In the genomic region with DNA sequence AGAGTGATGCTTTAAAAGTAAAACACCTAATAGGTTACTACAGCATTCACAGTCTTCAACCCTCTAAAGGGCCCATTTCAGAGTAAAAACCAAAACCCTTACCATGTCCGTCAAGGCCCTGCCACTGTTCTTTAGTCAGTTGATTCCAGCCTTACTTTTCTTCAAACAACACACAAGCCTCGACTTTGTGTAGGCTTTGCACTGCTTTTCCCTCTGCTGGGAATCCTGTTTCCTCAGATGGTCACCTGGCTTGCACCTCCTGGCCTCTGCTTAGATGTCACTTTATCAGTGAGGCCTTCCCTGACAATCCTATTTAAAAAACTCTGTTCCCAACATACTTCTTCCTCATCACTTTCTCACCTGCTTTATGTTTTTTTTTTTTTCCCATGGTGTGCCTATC, we compare ENCODE assay signal across 19 cellular contexts.
DNase-seq lines count a peak whose midpoint lies in the region; ATAC-seq and TF ChIP-seq lines count a peak whose summit lies in the region.
"Had no signal": no experiment of that assay in that cellular context is flagged by ENCODE, and none has a peak within 500 bp of the region (broad histone marks: within the 10 kb centered on the region; RNA-seq: fewer than 3 reads in every experiment).

No MANE protein-coding gene starts in this region.

- H3K79me2 ChIP-seq in hepatocyte, result no peaks in the 10 kb centered on the region

- no peak overlapping the region for H2AFZ ChIP-seq in hepatocyte

- 60% methylated on average over 2 of the region's 2 CpGs for WGBS in hepatocyte (ENCODE audit: low lambda C conversion rate, missing lambda C conversion rate)
- 75 to 77% methylated on average over 2 of the region's 2 CpGs for WGBS in heart right ventricle, 2 donors

- H3K27me3 Mint-ChIP-seq in Calu3 (ENCODE audit: unreplicated experiment) (no peaks in the 10 kb centered on the region), progenitor cell of endocrine pancreas (no peaks in the 10 kb centered on the region)
- H3K27me3 Mint-ChIP-seq: CD4-positive, CD25-positive, alpha-beta regulatory T cell; CD8-positive, alpha-beta memory T cell had no signal

- H3K27ac Mint-ChIP-seq in Calu3 (ENCODE audit: unreplicated experiment) (peak overlapping the region; percentile 87), progenitor cell of endocrine pancreas (peak overlapping the region; percentile 1)
- H3K27ac Mint-ChIP-seq: CD4-positive, CD25-positive, alpha-beta regulatory T cell had no signal

- H3K4me2 ChIP-seq in hepatocyte, result no peak overlapping the region

- no peaks in the 10 kb centered on the region for H3K9me3 ChIP-seq in hepatocyte (ENCODE audit: low read depth)
- H3K9me3 ChIP-seq in heart right ventricle, result no peaks in the 10 kb centered on the region
- H3K9me3 ChIP-seq: BE2C, HAP-1 had no signal

- TF ChIP-seq CTCF in 22Rv1 (IDR thresholded peaks at IDR 0.05) (no peak), Calu3 (IDR thresholded peaks at IDR 0.05; ENCODE audit: unreplicated experiment) (no peak), hepatocyte (IDR thresholded peaks at IDR 0.05; ENCODE audit: poor library complexity) (no peak), progenitor cell of endocrine pancreas (IDR thresholded peaks at IDR 0.05; ENCODE audit: unreplicated experiment) (no peak), heart right ventricle (IDR thresholded peaks at IDR 0.05) (no peak)

- no peaks in the 10 kb centered on the region for H3K9me2 ChIP-seq in hepatocyte (replicated peaks; ENCODE audit: insufficient read depth)

- no peaks in the 10 kb centered on the region for H3K27me3 ChIP-seq in hepatocyte
- no peaks in the 10 kb centered on the region for H3K27me3 ChIP-seq in heart right ventricle
- H3K27me3 ChIP-seq: BE2C had no signal

- H3K4me1 ChIP-seq in hepatocyte (ENCODE audit: insufficient read depth) (peaks cover 14% of the 10 kb centered on the region), heart right ventricle (no peaks in the 10 kb centered on the region)
- H3K4me1 ChIP-seq: HAP-1 had no signal

- no peaks in the 10 kb centered on the region for H4K20me1 ChIP-seq in hepatocyte (ENCODE audit: insufficient read depth, poor library complexity, severe bottlenecking)

- DNase-seq in Calu3 (no peak), hepatocyte (ENCODE audit: low spot score) (no peak), progenitor cell of endocrine pancreas (ENCODE audit: low spot score, unreplicated experiment) (no peak), SKM-1 treated with dmso at 0.1 percent for 144 hours (lab: John Stamatoyannopoulos, UW; ENCODE audit: unreplicated experiment) (no peak), heart right ventricle (no peak), middle frontal gyrus (ENCODE audit: extremely low spot score, low spot score) (no peak)
- DNase-seq: ACHN; BE2C; C1 segment of cervical spinal cord; CD4-positive, CD25-positive, alpha-beta regulatory T cell; CD8-positive, alpha-beta memory T cell; DMS79 treated with DMSO at 0.1 percent for 48 hours; GF-D8; IMR-90 had no signal

- intact Hi-C loops in Calu3 (cut with micrococcal nuclease; ENCODE audit: unreplicated experiment) (loop anchor here (5.0 to 10.0 kb wide), 2 partner anchors 77 to 200 kb away; a partner anchor contains a TSS), heart right ventricle (cut with DNase I) (loop anchor here in 1 of 10 donors (10.0 kb wide), 1 partner anchor 710 kb away; no protein-coding TSS in a partner anchor)

- H3K9me3 Mint-ChIP-seq in Calu3 (ENCODE audit: low read depth, unreplicated experiment), result no peaks in the 10 kb centered on the region
- H3K9me3 Mint-ChIP-seq in progenitor cell of endocrine pancreas (ENCODE audit: low read depth), result no peaks in the 10 kb centered on the region

- no peaks in the 10 kb centered on the region for H3K36me3 ChIP-seq in hepatocyte (replicated peaks; ENCODE audit: insufficient read depth, low read depth)
- H3K36me3 ChIP-seq in heart right ventricle, result no peaks in the 10 kb centered on the region
- H3K36me3 ChIP-seq: BE2C, HAP-1 had no signal

- CTCF ChIA-PET in Calu3 (lab: Charles Lee), result no interaction called here

- H3K4me3 Mint-ChIP-seq in Calu3 (ENCODE audit: low read depth, unreplicated experiment) (no peak overlapping the region), progenitor cell of endocrine pancreas (ENCODE audit: low read depth) (no peak overlapping the region)
- H3K4me3 Mint-ChIP-seq: CD4-positive, CD25-positive, alpha-beta regulatory T cell; CD8-positive, alpha-beta memory T cell had no signal

- no peak for ATAC-seq in heart right ventricle
- ATAC-seq: GM12878, K562 had no signal

- peaks cover 4% of the 10 kb centered on the region for H3K36me3 Mint-ChIP-seq in Calu3 (ENCODE audit: insufficient read depth, unreplicated experiment)
- no peaks in the 10 kb centered on the region for H3K36me3 Mint-ChIP-seq in progenitor cell of endocrine pancreas (ENCODE audit: insufficient read depth)
- H3K36me3 Mint-ChIP-seq: CD4-positive, CD25-positive, alpha-beta regulatory T cell; CD8-positive, alpha-beta memory T cell had no signal

- peaks cover 63% of the 10 kb centered on the region for H3K4me1 Mint-ChIP-seq in Calu3 (ENCODE audit: low read depth, unreplicated experiment)
- H3K4me1 Mint-ChIP-seq in progenitor cell of endocrine pancreas (ENCODE audit: low read depth), result peaks cover 33% of the 10 kb centered on the region
- H3K4me1 Mint-ChIP-seq: CD4-positive, CD25-positive, alpha-beta regulatory T cell; CD8-positive, alpha-beta memory T cell had no signal

- no TSS peak for BruUV-seq in Calu3 (replicated peaks; lab: Mats Ljungman, UMichigan)

- H3K4me3 ChIP-seq in hepatocyte, result no peak overlapping the region
- no peak overlapping the region for H3K4me3 ChIP-seq in heart right ventricle
- H3K4me3 ChIP-seq: GM12878, HAP-1, K562 had no signal

- H3K27ac ChIP-seq in 22Rv1 (0 out of 2 replicates have a peak overlapping the region, but pooled peaks have one; percentile 51), hepatocyte (peak overlapping the region; percentile 72), heart right ventricle (no peak overlapping the region)
- H3K27ac ChIP-seq: HL-60 had no signal

Comparison
In these comparisons a context has a peak if more than half of its experiments do, and no peak if none do; other contexts are left out.
1. H3K27ac ChIP-seq: peak in 22Rv1 (single experiment) and hepatocyte (single experiment); none in heart right ventricle (0 of 10).